Comparison of ENCODE assay signal across 16 cellular contexts in the genomic region with DNA sequence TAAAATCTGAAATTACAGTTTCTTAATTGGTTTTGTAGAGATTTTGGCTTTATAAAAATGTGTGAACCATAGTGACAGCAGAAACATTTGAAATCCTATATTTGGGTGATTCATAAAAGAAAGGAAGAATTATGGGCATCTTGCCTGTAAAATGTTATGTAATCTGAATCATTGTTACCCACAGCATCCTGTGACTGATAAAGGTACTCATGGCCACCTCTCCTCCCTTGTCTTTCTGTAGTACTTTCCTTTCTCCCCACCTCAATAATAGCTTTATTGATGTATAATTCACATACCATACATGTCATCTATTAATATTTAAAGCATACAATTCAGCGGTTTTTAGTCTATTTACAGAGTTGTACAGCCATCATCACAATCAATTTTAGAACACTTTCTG. TPM values are rescaled to one million over a fixed set of nuclear protein-coding genes. Genes with fewer than 3 reads are reported as not detected.
"Had no signal": no experiment of that assay in that cellular context is flagged by ENCODE, and none has a peak within 500 bp of the region (broad histone marks: within the 10 kb centered on the region; RNA-seq: fewer than 3 reads in every experiment).

No MANE protein-coding gene starts in this region.

RNA-seq across cellular contexts. Expression of gene TBC1D3G, which starts 28.5 kb away (rescaled TPM):
- total RNA-seq: activated CD4-positive, alpha-beta memory T cell treated with anti-CD3 and anti-CD28 coated beads, Interleukin-2, amount 10 ng/mL, durations not matched to agents 7 days and 5 days; activated CD4-positive, alpha-beta T cell treated with anti-CD3 and anti-CD28 coated beads, Interleukin-2, amount 10 ng/mL, durations not matched to agents 7 days and 5 days; activated CD8-positive, alpha-beta memory T cell treated with anti-CD3 and anti-CD28 coated beads, Interleukin-2, amount 10 ng/mL, durations not matched to agents 7 days and 5 days; activated CD8-positive, alpha-beta T cell treated with anti-CD3 and anti-CD28 coated beads, Interleukin-2, amount 10 ng/mL, durations not matched to agents 7 days and 5 days; activated naive CD4-positive, alpha-beta T cell treated with anti-CD3 and anti-CD28 coated beads for 36 hours; activated naive CD4-positive, alpha-beta T cell treated with anti-CD3 and anti-CD28 coated beads, Interleukin-2, amount 50 U/mL, for 72 hours; activated naive CD8-positive, alpha-beta T cell treated with anti-CD3 and anti-CD28 coated beads for 36 hours; adrenal gland; aorta; astrocyte; body of pancreas; cardiac septum; chondrocyte; T-helper 1 cell treated with Interleukin-12 subunit alpha and Interleukin-12 subunit beta and Interleukin-4 antibody, amounts not matched to agents 30 ng/mL and 1 ng/mL, for 36 hours; T-helper 2 cell treated with Interferon-gamma antibody and Interleukin-4, amounts not matched to agents 100 ng/mL and 5 ng/mL, for 36 hours; WTC11 had no signal

RNA-seq across cellular contexts. Expression of gene TBC1D3I, which starts 30.8 kb away (rescaled TPM):
- total RNA-seq: activated naive CD8-positive, alpha-beta T cell treated with anti-CD3 and anti-CD28 coated beads for 36 hours; body of pancreas had no signal
